Comparison of ENCODE assay signal across 1 cellular context in the genomic region with DNA sequence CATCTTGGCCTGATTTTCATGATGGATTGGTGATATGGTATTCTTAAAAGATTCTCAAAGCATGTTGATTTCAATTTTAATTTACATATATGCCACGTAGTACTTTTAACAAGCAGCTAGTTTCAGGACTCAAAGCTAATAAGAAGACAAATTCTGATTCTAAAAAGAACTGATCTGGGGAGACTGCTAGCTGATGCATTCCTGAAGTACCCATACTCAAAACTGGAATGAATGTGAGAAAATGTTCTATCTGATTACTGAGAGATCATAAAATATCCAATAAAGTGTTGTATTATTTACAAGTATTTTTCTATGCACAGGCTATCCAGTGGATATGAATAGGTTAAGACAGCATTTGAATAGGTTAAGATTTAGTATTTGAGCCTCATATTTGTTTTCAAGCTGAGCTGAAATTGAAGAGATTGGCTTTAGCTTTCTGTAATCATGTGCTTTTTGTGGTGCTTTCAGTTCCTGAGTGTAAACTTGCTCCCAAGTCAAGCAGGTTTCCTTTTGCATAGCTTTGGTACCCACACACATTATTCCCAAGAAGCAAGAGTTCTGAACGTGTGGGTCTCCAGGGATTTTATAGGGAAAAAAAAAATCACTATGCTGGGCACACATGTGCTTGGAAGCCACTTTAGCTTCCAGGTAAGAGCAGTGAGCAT.
TF ChIP-seq lines count a peak whose summit lies in the region.

No MANE protein-coding gene starts in this region.

TF ChIP-seq in GM12878, 131 proteins besides CTCF, POLR2A, EP300 and RAD21 (continued from another document):
- no peak for TF ChIP-seq CBX5 (IDR thresholded peaks at IDR 0.05; ENCODE audit: low read depth)
- TF ChIP-seq DPF2 (IDR thresholded peaks at IDR 0.05) = 0 out of 2 replicates have a peak, but pooled peaks have one; percentile 31
- no peak for TF ChIP-seq MEF2B (IDR thresholded peaks at IDR 0.05; ENCODE audit: partially characterized antibody, poor library complexity, severe bottlenecking)
- TF ChIP-seq HCFC1 (IDR thresholded peaks at IDR 0.05; ENCODE audit: low read length) = no peak
- TF ChIP-seq PML (IDR thresholded peaks at IDR 0.05; ENCODE audit: low read length) = no peak
- TF ChIP-seq RFX5 (IDR thresholded peaks at IDR 0.05; ENCODE audit: low read depth, low read length) = no peak
- TF ChIP-seq, protein P1, sequence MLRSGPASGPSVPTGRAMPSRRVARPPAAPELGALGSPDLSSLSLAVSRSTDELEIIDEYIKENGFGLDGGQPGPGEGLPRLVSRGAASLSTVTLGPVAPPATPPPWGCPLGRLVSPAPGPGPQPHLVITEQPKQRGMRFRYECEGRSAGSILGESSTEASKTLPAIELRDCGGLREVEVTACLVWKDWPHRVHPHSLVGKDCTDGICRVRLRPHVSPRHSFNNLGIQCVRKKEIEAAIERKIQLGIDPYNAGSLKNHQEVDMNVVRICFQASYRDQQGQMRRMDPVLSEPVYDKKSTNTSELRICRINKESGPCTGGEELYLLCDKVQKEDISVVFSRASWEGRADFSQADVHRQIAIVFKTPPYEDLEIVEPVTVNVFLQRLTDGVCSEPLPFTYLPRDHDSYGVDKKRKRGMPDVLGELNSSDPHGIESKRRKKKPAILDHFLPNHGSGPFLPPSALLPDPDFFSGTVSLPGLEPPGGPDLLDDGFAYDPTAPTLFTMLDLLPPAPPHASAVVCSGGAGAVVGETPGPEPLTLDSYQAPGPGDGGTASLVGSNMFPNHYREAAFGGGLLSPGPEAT (IDR thresholded peaks at IDR 0.05; ENCODE audit: low read depth) = 0 out of 2 replicates have a peak, but pooled peaks have one; percentile 43
- TF ChIP-seq JUNB (IDR thresholded peaks at IDR 0.05) = peak; percentile 74
- TF ChIP-seq RELA (IDR thresholded peaks at IDR 0.05; ENCODE audit: borderline replicate concordance, partially characterized antibody) = no peak
- peak; percentile 36; the same call in 1 of the 2 replicates for TF ChIP-seq MTA2 (IDR thresholded peaks at IDR 0.05; ENCODE audit: low read depth)
- no peak for TF ChIP-seq HDAC2 (IDR thresholded peaks at IDR 0.05)
- no peak for TF ChIP-seq PAX5 (IDR thresholded peaks at IDR 0.05; ENCODE audit: borderline replicate concordance, low read depth, low read length)
- no peak for TF ChIP-seq CHD1 (IDR thresholded peaks at IDR 0.05; ENCODE audit: low read depth, low read length)
- TF ChIP-seq SPI1 (IDR thresholded peaks at IDR 0.05; ENCODE audit: borderline replicate concordance, insufficient read depth, low read depth, low read length) = peak; percentile 53
- no peak for TF ChIP-seq TAF1 (IDR thresholded peaks at IDR 0.05; ENCODE audit: borderline replicate concordance, low read depth, low read length)
- TF ChIP-seq NFIC (IDR thresholded peaks at IDR 0.05; ENCODE audit: low read depth, low read length) = peak; percentile 27; the same call in 1 of the 2 replicates
- TF ChIP-seq RCOR1 (conservative IDR thresholded peaks at IDR 0.05; ENCODE audit: low read depth, low read length) = no peak
